In genomic region chr22:38009000-38009806, GRCh38 we compare ENCODE assay signal across 1 cellular context.
TF ChIP-seq lines count a peak whose summit lies in the region.

No MANE protein-coding gene starts in this region.

TF ChIP-seq in HepG2, 621 proteins besides CTCF, POLR2A, EP300 and RAD21:
- peak; percentile 28 for TF ChIP-seq ZNF687 (CRISPR knock-in tag; IDR thresholded peaks at IDR 0.05)
- TF ChIP-seq ZFP91 (CRISPR knock-in tag; IDR thresholded peaks at IDR 0.05; ENCODE audit: borderline replicate concordance), result peak; percentile 20; the same call in 1 of the 2 replicates
- TF ChIP-seq ZBTB46 (CRISPR knock-in tag; IDR thresholded peaks at IDR 0.05; ENCODE audit: borderline replicate concordance), result no peak
- TF ChIP-seq KDM5A (IDR thresholded peaks at IDR 0.05; ENCODE audit: borderline replicate concordance, low read length), result no peak
- no peak for TF ChIP-seq ZNF777 (CRISPR knock-in tag; IDR thresholded peaks at IDR 0.05)
